Comparison of ENCODE assay signal across 26 cellular contexts in genomic region chr10:122590158-122590557, GRCh38. TPM values are rescaled to one million over a fixed set of nuclear protein-coding genes. Genes with fewer than 3 reads are reported as not detected.
"Had no signal": no experiment of that assay in that cellular context is flagged by ENCODE, and none has a peak within 500 bp of the region (broad histone marks: within the 10 kb centered on the region; RNA-seq: fewer than 3 reads in every experiment).

No MANE protein-coding gene starts in this region.

- H3K36me3 Mint-ChIP-seq: activated CD4-positive, alpha-beta memory T cell treated with anti-CD3 and anti-CD28 coated beads for 36 hours; activated naive CD8-positive, alpha-beta T cell treated with anti-CD3 and anti-CD28 coated beads, Interleukin-2, amount 10 ng/mL, durations not matched to agents 7 days and 5 days; mesothelial cell of epicardium; stimulated activated naive B cell treated with anti-CD40 and anti-IgM and Interleukin-4, amounts not matched to agents 10 μg/mL and 1 μg/mL and 100 μg/mL, for 72 hours had no signal

- H3K4me3 ChIP-seq: heart left ventricle, right lobe of liver, vagina had no signal

- H3K36me3 ChIP-seq: heart left ventricle, right lobe of liver, vagina had no signal

- H3K9me3 Mint-ChIP-seq: activated CD4-positive, alpha-beta memory T cell treated with anti-CD3 and anti-CD28 coated beads for 36 hours; activated naive CD4-positive, alpha-beta T cell treated with anti-CD3 and anti-CD28 coated beads for 36 hours; activated naive CD8-positive, alpha-beta T cell treated with anti-CD3 and anti-CD28 coated beads, Interleukin-2, amount 10 ng/mL, durations not matched to agents 7 days and 5 days; endodermal cell; mesothelial cell of epicardium; neural crest cell; stimulated activated naive B cell treated with anti-CD40 and anti-IgM and Interleukin-4, amounts not matched to agents 10 μg/mL and 1 μg/mL and 100 μg/mL, for 72 hours had no signal

- H3K27ac Mint-ChIP-seq: activated CD4-positive, alpha-beta memory T cell treated with anti-CD3 and anti-CD28 coated beads for 36 hours; activated naive CD4-positive, alpha-beta T cell treated with anti-CD3 and anti-CD28 coated beads for 36 hours; activated naive CD8-positive, alpha-beta T cell treated with anti-CD3 and anti-CD28 coated beads, Interleukin-2, amount 10 ng/mL, durations not matched to agents 7 days and 5 days; endodermal cell; mesothelial cell of epicardium; stimulated activated naive B cell treated with anti-CD40 and anti-IgM and Interleukin-4, amounts not matched to agents 10 μg/mL and 1 μg/mL and 100 μg/mL, for 72 hours; T-helper 17 cell had no signal

- DNase-seq: activated CD4-positive, alpha-beta memory T cell treated with anti-CD3 and anti-CD28 coated beads for 36 hours; activated CD4-positive, alpha-beta T cell treated with anti-CD3 and anti-CD28 coated beads for 4 hours; activated CD4-positive, CD25-positive, alpha-beta regulatory T cell; activated effector memory CD4-positive, alpha-beta T cell treated with Interleukin-2 at 50 U/mL for 16 hours; activated naive CD4-positive, alpha-beta T cell treated with anti-CD3 and anti-CD28 coated beads for 36 hours; activated naive CD8-positive, alpha-beta T cell treated with anti-CD3 and anti-CD28 coated beads, Interleukin-2, amount 10 ng/mL, durations not matched to agents 7 days and 5 days; activated T-cell treated with anti-CD3 and anti-CD28 coated beads, Interleukin-2, amount 50 U/mL, for 48 hours; amniotic stem cell; cortex of kidney; endodermal cell; heart left ventricle; kidney; occipital lobe; right lobe of liver; small intestine; stimulated activated CD4-positive, alpha-beta T cell treated with anti-CD3 and anti-CD28 coated beads, Interleukin-15, amount 100 ng/mL, for 24 hours; stimulated activated naive B cell treated with anti-CD40 and anti-IgM and Interleukin-4, amounts not matched to agents 10 μg/mL and 1 μg/mL and 100 μg/mL, for 72 hours; T-helper 17 cell; trophoblast cell had no signal

- H3K4me1 Mint-ChIP-seq: activated naive CD8-positive, alpha-beta T cell treated with anti-CD3 and anti-CD28 coated beads, Interleukin-2, amount 10 ng/mL, durations not matched to agents 7 days and 5 days; endodermal cell; mesothelial cell of epicardium; neural crest cell; stimulated activated naive B cell treated with anti-CD40 and anti-IgM and Interleukin-4, amounts not matched to agents 10 μg/mL and 1 μg/mL and 100 μg/mL, for 72 hours had no signal

- H3K27me3 ChIP-seq: heart left ventricle, right lobe of liver, vagina had no signal

- H3K27ac ChIP-seq: epithelial cell of prostate, heart left ventricle, right lobe of liver, vagina had no signal

- ATAC-seq: left lobe of liver; right lobe of liver; stimulated activated naive B cell treated with anti-CD40 and anti-IgM and Interleukin-4, amounts not matched to agents 10 μg/mL and 1 μg/mL and 100 μg/mL, for 72 hours; T-helper 17 cell had no signal

- H3K4me3 Mint-ChIP-seq: activated CD4-positive, alpha-beta memory T cell treated with anti-CD3 and anti-CD28 coated beads for 36 hours; activated naive CD4-positive, alpha-beta T cell treated with anti-CD3 and anti-CD28 coated beads for 36 hours; activated naive CD8-positive, alpha-beta T cell treated with anti-CD3 and anti-CD28 coated beads, Interleukin-2, amount 10 ng/mL, durations not matched to agents 7 days and 5 days; endodermal cell; mesothelial cell of epicardium; neural crest cell; stimulated activated naive B cell treated with anti-CD40 and anti-IgM and Interleukin-4, amounts not matched to agents 10 μg/mL and 1 μg/mL and 100 μg/mL, for 72 hours; T-helper 17 cell had no signal

- H3K9me3 ChIP-seq: heart left ventricle, right lobe of liver, vagina had no signal

- H3K4me1 ChIP-seq: heart left ventricle, right lobe of liver, vagina had no signal

RNA-seq across cellular contexts. Expression of gene DMBT1, which starts 29.6 kb away (rescaled TPM):
- total RNA-seq: activated CD4-positive, alpha-beta memory T cell treated with anti-CD3 and anti-CD28 coated beads for 36 hours; activated naive CD4-positive, alpha-beta T cell treated with anti-CD3 and anti-CD28 coated beads for 36 hours; activated naive CD8-positive, alpha-beta T cell treated with anti-CD3 and anti-CD28 coated beads, Interleukin-2, amount 10 ng/mL, durations not matched to agents 7 days and 5 days; endodermal cell; fibroblast of villous mesenchyme; lung microvascular endothelial cell; mesothelial cell of epicardium; neural crest cell; T-helper 17 cell; vagina had no signal
